Comparison of ENCODE assay signal across 1 cellular context in the genomic region with DNA sequence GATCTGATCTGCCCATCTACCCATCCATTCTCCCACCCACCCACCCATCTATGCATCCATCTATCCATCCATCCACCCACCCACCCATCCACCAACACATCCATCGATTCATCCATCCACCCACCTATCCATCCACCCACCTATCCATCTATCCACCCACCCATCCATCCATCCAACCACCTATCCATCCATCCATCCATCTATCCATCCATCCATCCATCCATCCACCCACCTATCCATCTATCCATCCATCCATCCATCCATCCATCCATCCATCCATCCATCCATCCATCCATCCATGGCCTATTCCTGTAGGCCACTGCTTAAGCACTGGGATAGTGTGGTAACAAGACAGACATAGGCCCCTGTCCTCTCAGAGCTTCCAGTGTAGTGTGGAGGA.
TF ChIP-seq lines count a peak whose summit lies in the region.

No MANE protein-coding gene starts in this region.

TF ChIP-seq in HEK293, 187 proteins besides CTCF, POLR2A, EP300 and RAD21 (continued from another document):
- TF ChIP-seq ZNF335 (tag by site-specific recombination; conservative IDR thresholded peaks at IDR 0.05) (no peak), ZNF366 (tag by site-specific recombination; conservative IDR thresholded peaks at IDR 0.05) (peak; percentile 90), ZNF626 (tag by site-specific recombination; IDR thresholded peaks at IDR 0.05) (no peak), ZNF398 (tag by site-specific recombination; IDR thresholded peaks at IDR 0.05) (no peak), GLIS1 (tag by site-specific recombination; IDR thresholded peaks at IDR 0.05) (no peak), ZNF488 (tag by site-specific recombination; IDR thresholded peaks at IDR 0.05) (no peak), ZNF473 (tag by site-specific recombination; IDR thresholded peaks at IDR 0.05) (no peak), KLF10 (tag by site-specific recombination; IDR thresholded peaks at IDR 0.05) (no peak), ZEB2 (tag by site-specific recombination; IDR thresholded peaks at IDR 0.05) (no peak), ZNF266 (tag by site-specific recombination; IDR thresholded peaks at IDR 0.05; ENCODE audit: low read depth) (no peak), ZNF660 (tag by site-specific recombination; IDR thresholded peaks at IDR 0.05) (no peak), ZBTB48 (tag by site-specific recombination; IDR thresholded peaks at IDR 0.05) (no peak), ZNF140 (tag by site-specific recombination; IDR thresholded peaks at IDR 0.05) (no peak), ZFHX2 (tag by site-specific recombination; conservative IDR thresholded peaks at IDR 0.05) (peak; percentile 60), ZNF2 (tag by site-specific recombination; IDR thresholded peaks at IDR 0.05) (no peak), REPIN1 (tag by site-specific recombination; IDR thresholded peaks at IDR 0.05; ENCODE audit: low read depth) (no peak)
- TF ChIP-seq, protein P1, sequence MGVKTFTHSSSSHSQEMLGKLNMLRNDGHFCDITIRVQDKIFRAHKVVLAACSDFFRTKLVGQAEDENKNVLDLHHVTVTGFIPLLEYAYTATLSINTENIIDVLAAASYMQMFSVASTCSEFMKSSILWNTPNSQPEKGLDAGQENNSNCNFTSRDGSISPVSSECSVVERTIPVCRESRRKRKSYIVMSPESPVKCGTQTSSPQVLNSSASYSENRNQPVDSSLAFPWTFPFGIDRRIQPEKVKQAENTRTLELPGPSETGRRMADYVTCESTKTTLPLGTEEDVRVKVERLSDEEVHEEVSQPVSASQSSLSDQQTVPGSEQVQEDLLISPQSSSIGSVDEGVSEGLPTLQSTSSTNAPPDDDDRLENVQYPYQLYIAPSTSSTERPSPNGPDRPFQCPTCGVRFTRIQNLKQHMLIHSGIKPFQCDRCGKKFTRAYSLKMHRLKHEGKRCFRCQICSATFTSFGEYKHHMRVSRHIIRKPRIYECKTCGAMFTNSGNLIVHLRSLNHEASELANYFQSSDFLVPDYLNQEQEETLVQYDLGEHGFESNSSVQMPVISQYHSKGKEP (tag by site-specific recombination; IDR thresholded peaks at IDR 0.05): no peak
- TF ChIP-seq, protein P2, sequence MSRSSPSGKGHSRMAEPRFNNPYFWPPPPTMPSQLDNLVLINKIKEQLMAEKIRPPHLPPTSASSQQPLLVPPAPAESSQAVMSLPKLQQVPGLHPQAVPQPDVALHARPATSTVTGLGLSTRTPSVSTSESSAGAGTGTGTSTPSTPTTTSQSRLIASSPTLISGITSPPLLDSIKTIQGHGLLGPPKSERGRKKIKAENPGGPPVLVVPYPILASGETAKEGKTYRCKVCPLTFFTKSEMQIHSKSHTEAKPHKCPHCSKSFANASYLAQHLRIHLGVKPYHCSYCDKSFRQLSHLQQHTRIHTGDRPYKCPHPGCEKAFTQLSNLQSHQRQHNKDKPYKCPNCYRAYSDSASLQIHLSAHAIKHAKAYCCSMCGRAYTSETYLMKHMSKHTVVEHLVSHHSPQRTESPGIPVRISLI (tag by site-specific recombination; IDR thresholded peaks at IDR 0.05): no peak
- TF ChIP-seq, protein P3, sequence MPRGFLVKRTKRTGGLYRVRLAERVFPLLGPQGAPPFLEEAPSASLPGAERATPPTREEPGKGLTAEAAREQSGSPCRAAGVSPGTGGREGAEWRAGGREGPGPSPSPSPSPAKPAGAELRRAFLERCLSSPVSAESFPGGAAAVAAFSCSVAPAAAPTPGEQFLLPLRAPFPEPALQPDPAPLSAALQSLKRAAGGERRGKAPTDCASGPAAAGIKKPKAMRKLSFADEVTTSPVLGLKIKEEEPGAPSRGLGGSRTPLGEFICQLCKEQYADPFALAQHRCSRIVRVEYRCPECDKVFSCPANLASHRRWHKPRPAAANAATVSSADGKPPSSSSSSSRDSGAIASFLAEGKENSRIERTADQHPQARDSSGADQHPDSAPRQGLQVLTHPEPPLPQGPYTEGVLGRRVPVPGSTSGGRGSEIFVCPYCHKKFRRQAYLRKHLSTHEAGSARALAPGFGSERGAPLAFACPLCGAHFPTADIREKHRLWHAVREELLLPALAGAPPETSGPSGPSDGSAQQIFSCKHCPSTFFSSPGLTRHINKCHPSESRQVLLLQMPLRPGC (tag by site-specific recombination; IDR thresholded peaks at IDR 0.05): no peak
- TF ChIP-seq, protein P4, sequence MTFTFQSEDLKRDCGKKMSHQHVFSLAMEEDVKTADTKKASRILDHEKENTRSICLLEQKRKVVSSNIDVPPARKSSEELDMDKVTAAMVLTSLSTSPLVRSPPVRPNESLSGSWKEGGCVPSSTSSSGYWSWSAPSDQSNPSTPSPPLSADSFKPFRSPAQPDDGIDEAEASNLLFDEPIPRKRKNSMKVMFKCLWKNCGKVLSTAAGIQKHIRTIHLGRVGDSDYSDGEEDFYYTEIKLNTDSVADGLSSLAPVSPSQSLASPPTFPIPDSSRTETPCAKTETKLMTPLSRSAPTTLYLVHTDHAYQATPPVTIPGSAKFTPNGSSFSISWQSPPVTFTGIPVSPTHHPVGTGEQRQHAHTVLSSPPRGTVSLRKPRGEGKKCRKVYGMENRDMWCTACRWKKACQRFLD (tag by site-specific recombination; IDR thresholded peaks at IDR 0.05): no peak
- TF ChIP-seq, protein P5, sequence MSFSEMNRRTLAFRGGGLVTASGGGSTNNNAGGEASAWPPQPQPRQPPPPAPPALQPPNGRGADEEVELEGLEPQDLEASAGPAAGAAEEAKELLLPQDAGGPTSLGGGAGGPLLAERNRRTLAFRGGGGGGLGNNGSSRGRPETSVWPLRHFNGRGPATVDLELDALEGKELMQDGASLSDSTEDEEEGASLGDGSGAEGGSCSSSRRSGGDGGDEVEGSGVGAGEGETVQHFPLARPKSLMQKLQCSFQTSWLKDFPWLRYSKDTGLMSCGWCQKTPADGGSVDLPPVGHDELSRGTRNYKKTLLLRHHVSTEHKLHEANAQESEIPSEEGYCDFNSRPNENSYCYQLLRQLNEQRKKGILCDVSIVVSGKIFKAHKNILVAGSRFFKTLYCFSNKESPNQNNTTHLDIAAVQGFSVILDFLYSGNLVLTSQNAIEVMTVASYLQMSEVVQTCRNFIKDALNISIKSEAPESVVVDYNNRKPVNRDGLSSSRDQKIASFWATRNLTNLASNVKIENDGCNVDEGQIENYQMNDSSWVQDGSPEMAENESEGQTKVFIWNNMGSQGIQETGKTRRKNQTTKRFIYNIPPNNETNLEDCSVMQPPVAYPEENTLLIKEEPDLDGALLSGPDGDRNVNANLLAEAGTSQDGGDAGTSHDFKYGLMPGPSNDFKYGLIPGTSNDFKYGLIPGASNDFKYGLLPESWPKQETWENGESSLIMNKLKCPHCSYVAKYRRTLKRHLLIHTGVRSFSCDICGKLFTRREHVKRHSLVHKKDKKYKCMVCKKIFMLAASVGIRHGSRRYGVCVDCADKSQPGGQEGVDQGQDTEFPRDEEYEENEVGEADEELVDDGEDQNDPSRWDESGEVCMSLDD (tag by site-specific recombination; IDR thresholded peaks at IDR 0.05): no peak
